Comparison of ENCODE assay signal across 8 cellular contexts in the genomic region with DNA sequence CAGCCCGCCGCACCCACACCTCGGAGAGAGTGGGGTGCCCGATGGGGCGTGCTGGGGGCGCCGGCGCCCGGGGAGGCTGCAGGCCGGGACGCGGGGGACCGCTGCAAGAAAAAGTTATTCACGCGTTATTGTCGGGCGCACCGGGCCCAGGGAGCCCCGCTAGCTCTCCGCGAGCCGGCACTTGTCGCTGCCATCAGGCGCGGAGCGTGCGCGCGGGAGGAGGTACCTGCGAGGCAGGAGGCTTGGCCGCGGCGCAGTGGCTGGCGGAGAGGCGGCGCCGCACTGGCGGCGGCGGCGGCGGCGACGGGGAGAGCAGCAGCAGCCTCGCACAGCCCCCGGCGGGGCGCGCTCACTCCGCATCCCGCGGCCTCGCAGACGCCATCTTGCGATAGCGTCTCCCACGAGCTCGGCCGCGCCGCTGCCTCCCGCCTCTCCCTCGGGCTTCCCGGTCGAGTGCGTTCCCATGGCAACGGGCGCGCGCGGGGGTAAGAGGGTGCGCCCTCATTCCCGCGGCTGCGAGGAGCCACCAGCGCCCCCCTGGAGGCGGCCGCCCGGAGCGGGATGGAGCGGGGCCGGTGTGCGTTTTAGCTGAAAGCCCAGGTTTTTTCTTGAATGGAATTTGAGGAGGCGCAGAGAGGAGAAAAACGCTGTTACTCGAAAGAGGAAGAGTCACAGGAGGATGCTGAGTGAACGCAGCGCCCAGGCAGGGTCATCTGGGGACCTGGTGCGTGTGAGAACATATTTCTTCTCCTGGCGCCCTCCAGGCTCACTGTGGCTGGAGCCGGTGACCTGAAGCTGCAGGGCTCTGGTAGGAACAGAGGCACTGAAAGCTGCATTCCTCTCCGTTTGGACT. TPM values are rescaled to one million over a fixed set of nuclear protein-coding genes. Genes with fewer than 3 reads are reported as not detected.
A peak's percentile ranks its signal among the peaks of the same experiment; 100 is the strongest.
DNase-seq lines count a peak whose midpoint lies in the region; ATAC-seq, FAIRE-seq and TF ChIP-seq lines count a peak whose summit lies in the region.

A gene with protein sequence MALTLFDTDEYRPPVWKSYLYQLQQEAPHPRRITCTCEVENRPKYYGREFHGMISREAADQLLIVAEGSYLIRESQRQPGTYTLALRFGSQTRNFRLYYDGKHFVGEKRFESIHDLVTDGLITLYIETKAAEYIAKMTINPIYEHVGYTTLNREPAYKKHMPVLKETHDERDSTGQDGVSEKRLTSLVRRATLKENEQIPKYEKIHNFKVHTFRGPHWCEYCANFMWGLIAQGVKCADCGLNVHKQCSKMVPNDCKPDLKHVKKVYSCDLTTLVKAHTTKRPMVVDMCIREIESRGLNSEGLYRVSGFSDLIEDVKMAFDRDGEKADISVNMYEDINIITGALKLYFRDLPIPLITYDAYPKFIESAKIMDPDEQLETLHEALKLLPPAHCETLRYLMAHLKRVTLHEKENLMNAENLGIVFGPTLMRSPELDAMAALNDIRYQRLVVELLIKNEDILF (minus strand): TSS at position 402 of the 853 bp plus-strand sequence. CDS start 469 bp downstream, outside the sequence.

- H3K4me1 ChIP-seq in endothelial cell of umbilical vein (ENCODE audit: control insufficient read depth, extremely low read depth, insufficient read depth, low read length): peaks cover 18% of the 10 kb centered on the region

- H3K36me3 ChIP-seq in endothelial cell of umbilical vein (ENCODE audit: control insufficient read depth in 2 of 2, extremely low read depth in 1 of 2, insufficient read depth in 2 of 2, low read length in 2 of 2): no peaks in the 10 kb centered on the region

- dilution Hi-C loops in endothelial cell of umbilical vein (cut with MboI; ENCODE audit: extremely low pct_ligation_motif_present, low sequenced_read_pairs): no loop called here

- peak within 1 kb of the TSS; percentile 35 for H3K27ac ChIP-seq in endothelial cell of umbilical vein (ENCODE audit: insufficient read depth, low read depth, low read length)

- no peaks in the 10 kb centered on the region for H4K20me1 ChIP-seq in endothelial cell of umbilical vein (replicated peaks; ENCODE audit: control insufficient read depth, extremely low read depth, insufficient read depth, low read length)

- H3K9me3 ChIP-seq in endothelial cell of umbilical vein (replicated peaks; ENCODE audit: control insufficient read depth, insufficient read depth, low read length): no peaks in the 10 kb centered on the region

- H3K4me3 ChIP-seq in endothelial cell of umbilical vein (replicated peaks in 1 of 3; ENCODE audit: insufficient read depth in 1 of 3, low read depth in 1 of 3, low read length in 3 of 3): peak within 1 kb of the TSS; percentile 70 to 89 (median 83)

- H2AFZ ChIP-seq in endothelial cell of umbilical vein (ENCODE audit: low read depth, low read length): peak within 1 kb of the TSS; percentile 83

- peaks cover 6% of the 10 kb centered on the region for H3K79me2 ChIP-seq in endothelial cell of umbilical vein (ENCODE audit: control insufficient read depth, insufficient read depth, low read length)

- TF ChIP-seq CTCF in endothelial cell of umbilical vein (IDR thresholded peaks at IDR 0.05; ENCODE audit: extremely low read depth in 1 of 2, insufficient read depth in 1 of 2, low read depth in 1 of 2, low read length in 2 of 2): no peak

- ATAC-seq in GM18517 (IDR thresholded peaks at IDR 0.05; ENCODE audit: unreplicated experiment) (peak; percentile 44), HG03103 (IDR thresholded peaks at IDR 0.05; ENCODE audit: low read depth, unreplicated experiment) (peak; percentile 79)

- DNase-seq in 8988T (peak; percentile 77), NCI-H510A treated with DMSO at 0.1 percent for 48 hours (lab: John Stamatoyannopoulos, UW) (peak; percentile 99), endothelial cell of umbilical vein (ENCODE audit: low read depth, low spot score) (peak; percentile 85), middle frontal gyrus (ENCODE audit: extremely low spot score, low spot score) (peak; percentile 74)
- peak; percentile 21 for DNase-seq in activated CD8-positive, alpha-beta memory T cell treated with anti-CD3 and anti-CD28 coated beads, Interleukin-2, amount 50 U/mL, for 1 hour (ENCODE audit: extremely low read depth)
- peak; percentile 50 to 51 for DNase-seq in stimulated activated CD8-positive, alpha-beta memory T cell treated with anti-CD3 and anti-CD28 coated beads, Interleukin-15, amount 100 ng/mL, for 48 hours (ENCODE audit: low read depth in 2 of 2)

- CTCF ChIA-PET in endothelial cell of umbilical vein (lab: Charles Lee): interaction anchor here (0.9 to 3.2 kb wide), 10 partner anchors 10 to 304 kb away, joined by 3 to 35 read pairs (median 6); no protein-coding TSS in a partner anchor

- POLR2A ChIA-PET in endothelial cell of umbilical vein (lab: Charles Lee): interaction anchor here (0.5 to 1.4 kb wide), 4 partner anchors 10 to 226 kb away, joined by 3 to 8 read pairs (median 4); no protein-coding TSS in a partner anchor

- intact Hi-C loops in endothelial cell of umbilical vein (cut with micrococcal nuclease): loop anchor here (10.0 kb wide), 1 partner anchor 410 kb away; the partner anchor contains the start of gene WIPF1

- FAIRE-seq in endothelial cell of umbilical vein (lab: Jason Lieb, UNC): no peak

- H3K9ac ChIP-seq in endothelial cell of umbilical vein (replicated peaks; ENCODE audit: extremely low read depth, insufficient read depth, low read length): peak within 1 kb of the TSS; percentile 64

- H3K4me2 ChIP-seq in endothelial cell of umbilical vein (ENCODE audit: insufficient read depth, low read length): peak within 1 kb of the TSS; percentile 97

- peak; percentile 71 for TF ChIP-seq POLR2A in endothelial cell of umbilical vein (IDR thresholded peaks at IDR 0.05; ENCODE audit: low read depth, low read length)

- no peaks in the 10 kb centered on the region for H3K9me1 ChIP-seq in endothelial cell of umbilical vein (replicated peaks; ENCODE audit: control insufficient read depth, extremely low read depth, insufficient read depth, low read length)

- peaks cover 0 to 3% of the 10 kb centered on the region in 2 experiments for H3K27me3 ChIP-seq in endothelial cell of umbilical vein (ENCODE audit: control insufficient read depth in 2 of 2, insufficient read depth in 2 of 2, low read length in 2 of 2)

- no TSS peak for BruUV-seq in endothelial cell of umbilical vein (replicated peaks; lab: Mats Ljungman, UMichigan)

TF ChIP-seq in endothelial cell of umbilical vein, 7 proteins besides CTCF, POLR2A, EP300 and RAD21:
- no peak for TF ChIP-seq EZH2 (IDR thresholded peaks at IDR 0.05; ENCODE audit: borderline replicate concordance, low read depth, low read length, severe bottlenecking)
- TF ChIP-seq JUN (IDR thresholded peaks at IDR 0.05; ENCODE audit: borderline replicate concordance, insufficient read depth, insufficient read length, low read depth): no peak
- TF ChIP-seq GATA2 (IDR thresholded peaks at IDR 0.05; ENCODE audit: insufficient read depth, insufficient read length, low read depth, low read length): no peak
- TF ChIP-seq FOS (IDR thresholded peaks at IDR 0.05; ENCODE audit: borderline replicate concordance, insufficient read depth, low read length): no peak
- TF ChIP-seq POLR2AphosphoS5 (IDR thresholded peaks at IDR 0.05; ENCODE audit: insufficient read depth, low read depth, low read length): peak; percentile 60

RNA-seq across cellular contexts. Expression of the gene that starts here (rescaled TPM):
- 23.3 and 29.0 TPM in 2 replicates for total RNA-seq in endothelial cell of umbilical vein
- polyA plus RNA-seq in endothelial cell of umbilical vein: 20.1 and 24.9 TPM in 2 replicates
- polyA plus RNA-seq in endothelial cell of umbilical vein (2011; cell fraction: cytosol; rRNA removed): 34.0 and 35.0 TPM in 2 replicates
- 37.7 and 42.8 TPM in 2 replicates for polyA plus RNA-seq in endothelial cell of umbilical vein (2011; cell fraction: nucleus; rRNA removed)
- 16.1 and 30.5 TPM in 2 replicates for polyA plus RNA-seq in endothelial cell of umbilical vein (2012)
- 46.2 and 58.7 TPM in 2 replicates for polyA minus RNA-seq in endothelial cell of umbilical vein
- polyA minus RNA-seq in endothelial cell of umbilical vein (2011; cell fraction: cytosol; rRNA and poly(A)+ RNA removed): 11.6 TPM
- polyA minus RNA-seq in endothelial cell of umbilical vein (2011; cell fraction: nucleus; rRNA and poly(A)+ RNA removed): 59.2 and 73.1 TPM in 2 replicates

Comparison
In these comparisons a context has a peak if more than half of its experiments do, and no peak if none do; other contexts are left out.
1. Peak in every context shown above with its lines: DNase-seq, ATAC-seq, H3K4me3 ChIP-seq and H3K27ac ChIP-seq.
2. DNase-seq: peak in every context shown above with its lines; median percentile 99 in NCI-H510A treated with DMSO at 0.1 percent for 48 hours; 85 in endothelial cell of umbilical vein; 77 in 8988T; 74 in middle frontal gyrus; 50 in stimulated activated CD8-positive, alpha-beta memory T cell treated with anti-CD3 and anti-CD28 coated beads, Interleukin-15, amount 100 ng/mL, for 48 hours; 21 in activated CD8-positive, alpha-beta memory T cell treated with anti-CD3 and anti-CD28 coated beads, Interleukin-2, amount 50 U/mL, for 1 hour.